ENCODE assay signal across 8 cellular contexts in the genomic region with DNA sequence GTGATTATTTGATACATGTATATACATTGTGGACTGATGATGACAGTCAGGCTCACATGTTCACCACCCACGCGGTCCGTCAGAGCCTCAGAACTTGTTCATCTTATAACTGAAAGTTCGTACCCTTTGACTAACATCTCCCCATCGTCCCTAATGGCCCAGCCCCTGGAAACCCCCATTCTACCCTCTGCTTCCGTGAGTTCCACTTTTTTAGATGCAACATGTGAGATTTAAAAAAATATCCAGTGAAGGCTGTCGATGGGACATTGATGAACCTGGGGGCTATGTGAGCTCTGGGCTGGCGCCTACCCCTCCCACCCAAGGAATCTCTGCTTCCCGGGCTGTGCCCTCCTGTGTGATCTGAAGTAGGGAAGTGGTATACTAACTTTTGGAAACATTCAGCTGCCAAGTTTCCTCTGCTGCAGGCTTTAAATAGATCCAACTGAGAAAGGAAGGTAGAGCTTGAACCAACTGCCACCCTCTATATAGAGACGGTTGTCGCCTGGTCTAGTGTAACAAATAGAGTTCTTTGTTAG.
DNase-seq lines count a peak whose midpoint lies in the region; ATAC-seq and TF ChIP-seq lines count a peak whose summit lies in the region.

No MANE protein-coding gene starts in this region.

- no peak for TF ChIP-seq CTCF in lower lobe of right lung (IDR thresholded peaks at IDR 0.05)
- TF ChIP-seq CTCF in prostate gland (IDR thresholded peaks at IDR 0.05), result no peak
- no peak for TF ChIP-seq CTCF in chondrocyte (IDR thresholded peaks at IDR 0.05)

- 52% methylated on average over 11 of the region's 11 CpGs for WGBS in prostate gland

- H3K4me3 ChIP-seq in lower lobe of right lung (no peak overlapping the region), prostate gland (no peak overlapping the region)

- TF ChIP-seq POLR2A in prostate gland (IDR thresholded peaks at IDR 0.05) (no peak), erythroblast (IDR thresholded peaks at IDR 0.05; ENCODE audit: low read length) (no peak)

- peak; percentile 74 to 79 for DNase-seq in activated CD4-positive, alpha-beta T cell treated with anti-CD3 and anti-CD28 coated beads, Interleukin-2, amount 50 U/mL, for 4 hours
- peak; percentile 68 for DNase-seq in lower lobe of right lung
- no peak for DNase-seq in DMS53 (lab: John Stamatoyannopoulos, UW)
- no peak for DNase-seq in prostate gland (ENCODE audit: low spot score)
- DNase-seq in chondrocyte (ENCODE audit: low spot score), result no peak
- no peak for DNase-seq in erythroblast (lab: John Stamatoyannopoulos, UW)

- peaks cover 41% of the 10 kb centered on the region for H3K4me1 Mint-ChIP-seq in chondrocyte (ENCODE audit: low read depth)

- H3K4me3 Mint-ChIP-seq in chondrocyte (ENCODE audit: unreplicated experiment), result no peak overlapping the region

- ATAC-seq in GM19025 (IDR thresholded peaks at IDR 0.05; ENCODE audit: low read depth, unreplicated experiment) (peak; percentile 61), HG03095 (IDR thresholded peaks at IDR 0.05; ENCODE audit: unreplicated experiment) (peak; percentile 42), lower lobe of right lung (peak in 1 of 2 donors; percentile 28)

- no peaks in the 10 kb centered on the region for H3K27me3 Mint-ChIP-seq in chondrocyte (ENCODE audit: low read depth)

- H3K4me1 ChIP-seq in lower lobe of right lung (peaks cover 60% of the 10 kb centered on the region), prostate gland (replicated peaks) (no peaks in the 10 kb centered on the region)

- H3K9me3 Mint-ChIP-seq in chondrocyte (ENCODE audit: low read depth), result no peaks in the 10 kb centered on the region

- intact Hi-C loops in lower lobe of right lung (cut with DNase I), result no loop called here
- intact Hi-C loops in prostate gland (cut with DNase I), result loop anchor here (5.0 kb wide), 1 partner anchor 65 kb away; no protein-coding TSS in a partner anchor

- no peaks in the 10 kb centered on the region for H3K36me3 ChIP-seq in lower lobe of right lung
- H3K36me3 ChIP-seq in prostate gland, result no peaks in the 10 kb centered on the region

- H3K9me3 ChIP-seq in lower lobe of right lung (no peaks in the 10 kb centered on the region), prostate gland (no peaks in the 10 kb centered on the region)

- no peaks in the 10 kb centered on the region for H3K36me3 Mint-ChIP-seq in chondrocyte (ENCODE audit: low read depth)

- no peaks in the 10 kb centered on the region for H3K27me3 ChIP-seq in lower lobe of right lung (ENCODE audit: low read depth)
- H3K27me3 ChIP-seq in prostate gland (replicated peaks; ENCODE audit: insufficient read depth), result no peaks in the 10 kb centered on the region

- no peak overlapping the region for H3K27ac Mint-ChIP-seq in chondrocyte (ENCODE audit: unreplicated experiment)

- H3K27ac ChIP-seq in lower lobe of right lung (peak overlapping the region; percentile 9), prostate gland (no peak overlapping the region)

Comparison
In these comparisons a context has a peak if more than half of its experiments do, and no peak if none do; other contexts are left out.
1. DNase-seq: peak in activated CD4-positive, alpha-beta T cell treated with anti-CD3 and anti-CD28 coated beads, Interleukin-2, amount 50 U/mL, for 4 hours (2 of 2) and lower lobe of right lung (single experiment); none in DMS53 (single experiment), prostate gland (single experiment), chondrocyte (single experiment) and erythroblast (0 of 2).